15 cellular contexts compared by ENCODE assay signal in the genomic region with DNA sequence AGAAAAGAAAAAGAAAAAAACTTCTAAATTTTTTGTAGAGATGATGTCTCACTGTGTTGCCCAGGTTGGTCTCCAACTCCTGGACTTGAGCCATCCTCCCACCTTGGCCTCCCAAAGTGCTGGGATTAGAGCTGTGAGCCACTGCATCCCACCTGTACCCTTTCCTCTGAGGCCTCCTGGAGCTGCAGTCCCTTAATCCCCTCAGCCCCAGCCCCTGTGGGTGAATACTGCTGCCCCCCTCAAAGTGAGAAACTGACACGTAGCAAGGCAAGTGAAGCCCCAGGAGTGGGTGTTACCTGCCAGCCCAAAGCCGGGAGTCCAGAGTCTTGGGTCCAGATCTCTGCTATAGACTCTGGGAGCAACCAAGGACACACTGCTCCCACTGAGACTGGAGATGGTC. TPM values are rescaled to one million over a fixed set of nuclear protein-coding genes. Genes with fewer than 3 reads are reported as not detected.
DNase-seq lines count a peak whose midpoint lies in the region; ATAC-seq, FAIRE-seq and TF ChIP-seq lines count a peak whose summit lies in the region.
"Not testable (repeated sequence)": the region's sequence is repeated elsewhere in the genome, so short reads cannot be mapped to it uniquely, and the experiment has no call there.
"Had no signal": no experiment of that assay in that cellular context is flagged by ENCODE, and none has a peak within 500 bp of the region (broad histone marks: within the 10 kb centered on the region; RNA-seq: fewer than 3 reads in every experiment).

No MANE protein-coding gene starts in this region.

- WGBS in upper lobe of left lung, 2 donors = no CpG with 5 or more reads among the region's 2 CpGs

- not testable (repeated sequence) for TF ChIP-seq EP300 in upper lobe of left lung (IDR thresholded peaks at IDR 0.05)

- H3K27me3 ChIP-seq in RWPE2 (ENCODE audit: insufficient read depth, poor library complexity, severe bottlenecking); lower lobe of right lung (ENCODE audit: low read depth); upper lobe of left lung: not testable (repeated sequence)

- TF ChIP-seq POLR2A in upper lobe of left lung (IDR thresholded peaks at IDR 0.05) = not testable (repeated sequence)

- DNase-seq in RWPE2 (ENCODE audit: low spot score) = peak; percentile 48
- peak; percentile 51 for DNase-seq in activated CD8-positive, alpha-beta memory T cell treated with anti-CD3 and anti-CD28 coated beads, Interleukin-2, amount 50 U/mL, for 48 hours
- DNase-seq in kidney = peak; percentile 52
- peak; percentile 14 for DNase-seq in lower lobe of right lung
- peak; percentile 39 for DNase-seq in sciatic nerve (ENCODE audit: low spot score)
- not testable (repeated sequence) for DNase-seq in upper lobe of left lung

- intact Hi-C loops in kidney (cut with DNase I); lower lobe of right lung (cut with DNase I); sciatic nerve (cut with DNase I): not testable (repeated sequence)

- not testable (repeated sequence) for H3K36me3 ChIP-seq in RWPE2 (ENCODE audit: low read depth); kidney (ENCODE audit: control insufficient read depth in 1 of 2, insufficient read depth in 2 of 2, low read length in 2 of 2); lower lobe of right lung; upper lobe of left lung

- ATAC-seq in RWPE2 (ENCODE audit: low read depth) (peak; percentile 2; the same call in 1 of the 3 replicates), esophagus mucosa (peak; percentile 19), lower lobe of right lung (peak; percentile 11 to 19), upper lobe of left lung (ENCODE audit: low FRiP score in 2 of 2) (peak; percentile 16 to 24)
- not testable (repeated sequence) for ATAC-seq in sciatic nerve

- not testable (repeated sequence) for H3K4me3 ChIP-seq in RWPE2 (ENCODE audit: severe bottlenecking); kidney (ENCODE audit: low read length in 2 of 2); lower lobe of right lung; upper lobe of left lung

- FAIRE-seq in kidney (lab: Jason Lieb, UNC) = not testable (repeated sequence)

- H3K9me3 ChIP-seq in RWPE2 (ENCODE audit: severe bottlenecking); kidney (ENCODE audit: control insufficient read depth in 1 of 2, low read length in 2 of 2); lower lobe of right lung; upper lobe of left lung: not testable (repeated sequence)

- H3K27ac ChIP-seq in RWPE2 (ENCODE audit: poor library complexity, severe bottlenecking); kidney (ENCODE audit: low read depth in 2 of 2, low read length in 2 of 2); lower lobe of right lung; upper lobe of left lung: not testable (repeated sequence)

- not testable (repeated sequence) for TF ChIP-seq CTCF in RWPE2 (IDR thresholded peaks at IDR 0.05; ENCODE audit: poor library complexity, severe bottlenecking); kidney (IDR thresholded peaks at IDR 0.05; ENCODE audit: borderline replicate concordance, extremely low read depth, insufficient read depth); lower lobe of right lung (IDR thresholded peaks at IDR 0.05); upper lobe of left lung (IDR thresholded peaks at IDR 0.05)

- H3K9ac ChIP-seq in kidney (ENCODE audit: low read length in 2 of 2) = not testable (repeated sequence)

- H3K4me1 ChIP-seq in RWPE2 (ENCODE audit: insufficient read depth, poor library complexity, severe bottlenecking); kidney (ENCODE audit: control insufficient read depth in 1 of 2, insufficient read depth in 1 of 2, low read depth in 1 of 2, low read length in 2 of 2); lower lobe of right lung; upper lobe of left lung: not testable (repeated sequence)

RNA-seq across cellular contexts. Expression of a gene that starts 7.2 kb away (rescaled TPM):
- total RNA-seq in esophagus mucosa = 2.8 TPM
- 22.5 TPM for total RNA-seq in kidney
- polyA plus RNA-seq in kidney (ENCODE audit: insufficient read depth, low read depth, low replicate concordance) = 24.0 TPM
- 22.6 TPM for total RNA-seq in lower lobe of right lung
- total RNA-seq in sciatic nerve = 59.3 TPM
- 10 to 100 TPM in 4 of 6 donors, 1 to 10 TPM in 2; 4.8 to 31.6 (median 22.3) TPM for total RNA-seq in upper lobe of left lung

RNA-seq across cellular contexts. Expression of a gene that starts 18.7 kb away (rescaled TPM):
- 88.8 TPM for total RNA-seq in esophagus mucosa
- 21.6 TPM for total RNA-seq in kidney
- 6.8 TPM for polyA plus RNA-seq in kidney (ENCODE audit: insufficient read depth, low read depth, low replicate concordance)
- 26.9 TPM for total RNA-seq in lower lobe of right lung
- total RNA-seq in sciatic nerve = 31.6 TPM
- 10 to 100 TPM in 4 of 6 donors, 1 to 10 TPM in 2; 3.0 to 30.4 (median 16.6) TPM for total RNA-seq in upper lobe of left lung

RNA-seq across cellular contexts. Expression of a gene that starts 26.2 kb away (rescaled TPM):
- not detected for total RNA-seq in esophagus mucosa
- total RNA-seq in kidney = 0.50 TPM
- polyA plus RNA-seq in kidney (ENCODE audit: insufficient read depth, low read depth, low replicate concordance) = not detected
- total RNA-seq in lower lobe of right lung = not detected
- 0.31 TPM for total RNA-seq in sciatic nerve
- 1 to 10 TPM in 1 of 6 donors, under 1 TPM in 1, not detected in 4; 0.23 to 1.1 TPM for total RNA-seq in upper lobe of left lung
- total RNA-seq: A673; Caco-2; CD8-positive, alpha-beta T cell; GM23248; H7; HT-29; NCI-H460; PC-9 had no signal

RNA-seq across cellular contexts. Expression of a gene that starts 46.1 kb away (rescaled TPM):
- total RNA-seq in esophagus mucosa (38.5 TPM), kidney (42.0 TPM), lower lobe of right lung (37.9 TPM), sciatic nerve (31.6 TPM), upper lobe of left lung (10 to 100 TPM; 15.2 to 37.1 (median 26.6) TPM)
- 117 TPM for polyA plus RNA-seq in kidney (ENCODE audit: insufficient read depth, low read depth, low replicate concordance)

RNA-seq across cellular contexts. Expression of a gene that starts 47.6 kb away (rescaled TPM):
- total RNA-seq in esophagus mucosa (13.8 TPM), kidney (48.0 TPM), lower lobe of right lung (58.1 TPM), sciatic nerve (64.2 TPM), upper lobe of left lung (100 to 1,000 TPM in 1 of 6 donors, 10 to 100 TPM in 5; 17.2 to 147 (median 32.8) TPM)
- 70.8 TPM for polyA plus RNA-seq in kidney (ENCODE audit: insufficient read depth, low read depth, low replicate concordance)
